ENCODE assay signal across 8 cellular contexts in the genomic region with DNA sequence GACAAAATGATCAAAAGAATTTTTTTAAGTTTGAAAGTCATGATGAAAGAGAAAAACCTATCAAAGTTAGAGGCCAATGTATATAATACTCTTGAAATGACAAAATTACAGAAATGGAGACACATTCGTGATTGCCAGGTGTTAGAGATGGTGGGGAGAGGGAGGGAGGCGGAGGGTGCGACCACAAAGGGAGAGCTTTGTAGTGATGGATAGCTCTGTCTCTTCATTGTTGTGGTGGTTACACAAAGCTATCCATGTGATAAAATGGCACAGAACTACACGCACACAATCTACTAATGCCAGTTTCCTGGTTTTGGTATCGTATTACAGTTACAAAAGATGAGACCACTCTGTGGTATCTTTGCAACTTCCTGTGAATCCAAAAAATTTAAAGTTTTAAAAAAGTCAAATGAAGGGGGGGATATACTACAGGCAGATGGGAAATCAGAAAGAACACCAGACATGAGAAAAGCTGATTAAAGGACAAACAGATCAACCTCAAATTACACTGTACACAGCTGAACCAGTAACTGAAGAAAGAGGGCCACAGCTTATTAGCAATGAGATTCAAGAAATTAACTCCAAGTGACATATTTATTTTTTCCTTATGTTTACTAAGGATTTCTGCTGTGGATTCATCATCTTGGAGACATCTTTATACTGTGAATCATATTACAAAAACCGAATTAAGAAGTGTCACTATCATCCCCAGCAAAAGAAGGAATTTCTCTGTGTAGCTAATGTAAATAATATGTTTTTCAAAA.
DNase-seq lines count a peak whose midpoint lies in the region; ATAC-seq and TF ChIP-seq lines count a peak whose summit lies in the region.

No MANE protein-coding gene starts in this region.

- peaks cover 17% of the 10 kb centered on the region for H3K4me1 ChIP-seq in SJSA1 (replicated peaks)

- no peaks in the 10 kb centered on the region for H3K9me3 Mint-ChIP-seq in activated naive CD4-positive, alpha-beta T cell treated with anti-CD3 and anti-CD28 coated beads, Interleukin-2, amount 10 ng/mL, durations not matched to agents 7 days and 5 days
- H3K9me3 Mint-ChIP-seq in CD14-positive monocyte = no peaks in the 10 kb centered on the region

- H3K4me3 ChIP-seq in SJSA1 (no peak overlapping the region), fibroblast of mammary gland (ENCODE audit: control insufficient read depth, low read depth, low read length) (no peak overlapping the region), H7 (ENCODE audit: insufficient read depth, low read depth, low read length) (no peak overlapping the region)

- ATAC-seq in GM18502 (IDR thresholded peaks at IDR 0.05; ENCODE audit: poor library complexity, unreplicated experiment) = no peak

- no peak overlapping the region for H3K4me3 Mint-ChIP-seq in activated naive CD4-positive, alpha-beta T cell treated with anti-CD3 and anti-CD28 coated beads, Interleukin-2, amount 10 ng/mL, durations not matched to agents 7 days and 5 days
- peak overlapping the region in 1 of 2 donors; percentile 46 for H3K4me3 Mint-ChIP-seq in CD14-positive monocyte

- H3K4me1 Mint-ChIP-seq in activated naive CD4-positive, alpha-beta T cell treated with anti-CD3 and anti-CD28 coated beads, Interleukin-2, amount 10 ng/mL, durations not matched to agents 7 days and 5 days = peaks cover 58% of the 10 kb centered on the region
- H3K4me1 Mint-ChIP-seq in CD14-positive monocyte = peaks cover 27% of the 10 kb centered on the region

- no peaks in the 10 kb centered on the region for H3K9me3 ChIP-seq in SJSA1 (replicated peaks)

- TF ChIP-seq CTCF in fibroblast of mammary gland (conservative IDR thresholded peaks at IDR 0.05; ENCODE audit: control insufficient read depth, insufficient read depth, low read depth, low read length) (no peak), CD14-positive monocyte (IDR thresholded peaks at IDR 0.05) (no peak)

- H3K27me3 ChIP-seq in SJSA1 (replicated peaks) (no peaks in the 10 kb centered on the region), H7 (ENCODE audit: control insufficient read depth, insufficient read depth, low read length) (no peaks in the 10 kb centered on the region)

- CTCF ChIA-PET in activated naive CD4-positive, alpha-beta T cell treated with anti-CD3 and anti-CD28 coated beads, Interleukin-2, amount 10 ng/mL, durations not matched to agents 7 days and 5 days (lab: Charles Lee) = no interaction called here

- H3K27me3 Mint-ChIP-seq in activated naive CD4-positive, alpha-beta T cell treated with anti-CD3 and anti-CD28 coated beads, Interleukin-2, amount 10 ng/mL, durations not matched to agents 7 days and 5 days = no peaks in the 10 kb centered on the region
- no peaks in the 10 kb centered on the region for H3K27me3 Mint-ChIP-seq in CD14-positive monocyte (ENCODE audit: low read depth in 3 of 3)

- H3K36me3 ChIP-seq in SJSA1 (peaks cover 4% of the 10 kb centered on the region; the same call in 1 of the 2 replicates), H7 (replicated peaks; ENCODE audit: control insufficient read depth, insufficient read depth, low read length) (no peaks in the 10 kb centered on the region)

- H3K27ac ChIP-seq in SJSA1 = peak overlapping the region; percentile 54

- peaks cover 50% of the 10 kb centered on the region for H3K36me3 Mint-ChIP-seq in activated naive CD4-positive, alpha-beta T cell treated with anti-CD3 and anti-CD28 coated beads, Interleukin-2, amount 10 ng/mL, durations not matched to agents 7 days and 5 days
- peaks cover 11 to 17% of the 10 kb centered on the region in 2 donors for H3K36me3 Mint-ChIP-seq in CD14-positive monocyte

- peak; percentile 30 for DNase-seq in activated naive CD4-positive, alpha-beta T cell treated with anti-CD3 and anti-CD28 coated beads, Interleukin-2, amount 10 ng/mL, durations not matched to agents 7 days and 5 days
- DNase-seq in activated naive CD4-positive, alpha-beta T cell (lab: John Stamatoyannopoulos, UW) = no peak
- DNase-seq in SJSA1 (ENCODE audit: low read depth in 1 of 2, low spot score in 2 of 2) = peak in 1 of 2 experiments; percentile 22
- peak; percentile 58 for DNase-seq in fibroblast of mammary gland (ENCODE audit: low read depth)
- peak; percentile 82 for DNase-seq in superior temporal gyrus (ENCODE audit: extremely low spot score)
- DNase-seq in CD14-positive monocyte (ENCODE audit: low spot score) = no peak
- DNase-seq in H7 = no peak

- peak overlapping the region; percentile 2 for H3K27ac Mint-ChIP-seq in activated naive CD4-positive, alpha-beta T cell treated with anti-CD3 and anti-CD28 coated beads, Interleukin-2, amount 10 ng/mL, durations not matched to agents 7 days and 5 days
- H3K27ac Mint-ChIP-seq in CD14-positive monocyte = peak overlapping the region in 3 of 7 donors; percentile 28 to 76 (median 31)

- intact Hi-C loops in CD14-positive monocyte (cut with micrococcal nuclease) = no loop called here

Comparison
In these comparisons a context has a peak if more than half of its experiments do, and no peak if none do; other contexts are left out.
1. DNase-seq: peak in activated naive CD4-positive, alpha-beta T cell treated with anti-CD3 and anti-CD28 coated beads, Interleukin-2, amount 10 ng/mL, durations not matched to agents 7 days and 5 days (single experiment), fibroblast of mammary gland (single experiment) and superior temporal gyrus (single experiment); none in activated naive CD4-positive, alpha-beta T cell (0 of 4), CD14-positive monocyte (single experiment) and H7 (single experiment).